Comparison of ENCODE assay signal across 8 cellular contexts in the genomic region with DNA sequence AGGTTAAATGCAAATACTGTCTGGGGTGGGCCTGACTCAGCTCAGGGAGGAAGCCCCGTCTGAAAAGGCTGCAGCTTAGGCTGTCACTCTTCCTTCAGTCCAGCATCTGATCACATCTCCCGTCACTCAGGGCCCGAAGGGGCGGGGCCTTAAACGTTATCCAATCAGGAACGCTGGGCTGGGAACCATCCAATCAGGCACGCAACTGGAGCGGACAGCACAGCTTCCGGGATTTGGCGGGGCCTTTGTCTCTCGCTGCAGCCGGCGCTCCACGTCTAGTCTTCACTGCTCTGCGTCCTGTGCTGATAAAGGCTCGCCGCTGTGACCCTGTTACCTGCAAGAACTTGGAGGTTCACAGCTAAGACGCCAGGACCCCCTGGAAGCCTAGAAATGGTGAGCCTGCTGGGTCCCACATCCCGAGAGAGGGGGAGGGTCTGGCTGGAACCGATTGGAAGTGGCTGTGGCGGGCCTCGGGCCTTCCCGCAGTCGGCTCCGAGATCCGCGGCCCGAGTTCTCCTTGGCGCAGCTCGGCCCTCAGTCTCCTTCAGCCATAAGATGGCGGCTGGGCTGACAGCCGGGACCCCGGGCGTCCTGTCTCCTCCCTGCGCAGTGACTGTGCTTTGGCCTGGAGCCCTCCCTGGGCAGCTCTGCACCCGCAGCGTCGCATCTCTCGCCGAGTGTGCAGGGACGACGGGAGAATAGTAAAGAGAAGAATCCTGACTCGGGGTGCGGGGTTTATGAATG. TPM values are rescaled to one million over a fixed set of nuclear protein-coding genes. Genes with fewer than 3 reads are reported as not detected.
DNase-seq lines count a peak whose midpoint lies in the region; TF ChIP-seq lines count a peak whose summit lies in the region.

A gene (plus strand): TSS at position 248 of the 744 bp plus-strand sequence. CDS start 143 bp downstream, at position 391.

- no peaks in the 10 kb centered on the region for H4K20me1 ChIP-seq in MM.1S (ENCODE audit: insufficient read depth, low read length)
- no peaks in the 10 kb centered on the region for H4K20me1 ChIP-seq in neural cell (ENCODE audit: insufficient read depth)

- H3K4me3 ChIP-seq in HAP-1 (peak within 1 kb of the TSS; percentile 84), MM.1S (ENCODE audit: low read length) (peak within 1 kb of the TSS; percentile 91), fibroblast of villous mesenchyme (ENCODE audit: low read depth, low read length) (peak within 1 kb of the TSS; percentile 95), neural cell (ENCODE audit: low read length) (peak within 1 kb of the TSS; percentile 81), stomach (peak within 1 kb of the TSS; percentile 77 to 94 (median 86))

- peak; percentile 57 for TF ChIP-seq EP300 in neural cell (conservative IDR thresholded peaks at IDR 0.05; ENCODE audit: poor library complexity, severe bottlenecking)
- TF ChIP-seq EP300 in stomach (IDR thresholded peaks at IDR 0.05) = no peak

- peak within 1 kb of the TSS; percentile 90 for H3K9ac ChIP-seq in ES-I3 (ENCODE audit: low read depth, low read length)
- H3K9ac ChIP-seq in MM.1S (ENCODE audit: low read length) = peak within 1 kb of the TSS; percentile 86
- H3K9ac ChIP-seq in neural cell (ENCODE audit: low read length) = peak within 1 kb of the TSS; percentile 85

- peak in 2 of 4 donors; percentile 86 to 92 for TF ChIP-seq POLR2A in stomach (IDR thresholded peaks at IDR 0.05)

- H3F3A ChIP-seq in MM.1S (ENCODE audit: insufficient read depth, low read length) (no peaks in the 10 kb centered on the region; the same call in 1 of the 2 replicates), neural cell (ENCODE audit: insufficient read depth, low read length, poor library complexity, severe bottlenecking) (peaks cover 3% of the 10 kb centered on the region)

- WGBS in stomach, 5 donors = 0% methylated on average over 40 to 44 of the region's 44 CpGs

- H3K36me3 ChIP-seq in ES-I3 (ENCODE audit: insufficient read depth, low read length) (0 out of 2 replicates have a peak, but pooled peaks cover 6% of the 10 kb centered on the region), HAP-1 (replicated peaks) (peaks cover 15% of the 10 kb centered on the region), MM.1S (replicated peaks; ENCODE audit: insufficient read depth, low read length) (no peaks in the 10 kb centered on the region), neural cell (ENCODE audit: insufficient read depth, low read length) (no peaks in the 10 kb centered on the region), stomach (peaks cover 0 to 10% (median 3%) of the 10 kb centered on the region in 4 donors)

- H3K9me3 ChIP-seq in ES-I3 (ENCODE audit: control insufficient read depth, insufficient read depth, low read length) (no peaks in the 10 kb centered on the region), HAP-1 (no peaks in the 10 kb centered on the region), MM.1S (replicated peaks; ENCODE audit: insufficient read depth, low read length) (no peaks in the 10 kb centered on the region), neural cell (ENCODE audit: low read length) (no peaks in the 10 kb centered on the region), stomach (no peaks in the 10 kb centered on the region)

- H3K79me2 ChIP-seq in MM.1S (ENCODE audit: low read length) = peaks cover 50% of the 10 kb centered on the region
- peaks cover 37% of the 10 kb centered on the region for H3K79me2 ChIP-seq in neural cell (replicated peaks; ENCODE audit: insufficient read depth, low read length)

- intact Hi-C loops in stomach (cut with DNase I; ENCODE audit: low total_unique reads) = no loop called here

- H3K4me2 ChIP-seq in MM.1S (ENCODE audit: low read depth, low read length) = peak within 1 kb of the TSS; percentile 58
- H3K4me2 ChIP-seq in neural cell (ENCODE audit: low read length) = peak within 1 kb of the TSS; percentile 79

- DNase-seq in HAP-1 (ENCODE audit: low spot score in 2 of 2) = peak; percentile 98 to 99
- peak; percentile 99 for DNase-seq in MM.1S
- peak; percentile 68 for DNase-seq in SIG-M5 (lab: John Stamatoyannopoulos, UW)
- peak; percentile 96 for DNase-seq in activated gamma-delta T cell treated with Interleukin-2 at 50 U/mL for 16 hours
- DNase-seq in fibroblast of villous mesenchyme (ENCODE audit: low read depth) = peak; percentile 95
- DNase-seq in stomach = peak; percentile 98

- in situ Hi-C loops in HAP-1 (cut with MboI; ENCODE audit: low sequenced_read_pairs) = no loop called here

- H2AFZ ChIP-seq in MM.1S (ENCODE audit: low read length) = peak within 1 kb of the TSS; percentile 83
- peak within 1 kb of the TSS; percentile 66 for H2AFZ ChIP-seq in neural cell (ENCODE audit: low read depth, low read length)

- TF ChIP-seq CTCF in MM.1S (IDR thresholded peaks at IDR 0.05; ENCODE audit: low read length) = no peak
- no peak for TF ChIP-seq CTCF in fibroblast of villous mesenchyme (IDR thresholded peaks at IDR 0.05; ENCODE audit: insufficient read depth, low read depth, low read length)
- TF ChIP-seq CTCF in neural cell (IDR thresholded peaks at IDR 0.05; ENCODE audit: poor library complexity, severe bottlenecking) = no peak
- TF ChIP-seq CTCF in stomach (IDR thresholded peaks at IDR 0.05) = no peak

- H3K27me3 ChIP-seq in HAP-1 (ENCODE audit: low read depth) = no peaks in the 10 kb centered on the region
- H3K27me3 ChIP-seq in MM.1S (replicated peaks; ENCODE audit: insufficient read depth, low read length) = no peaks in the 10 kb centered on the region
- H3K27me3 ChIP-seq in neural cell (ENCODE audit: insufficient read depth, low read depth, low read length) = no peaks in the 10 kb centered on the region
- H3K27me3 ChIP-seq in stomach = no peaks in the 10 kb centered on the region

- no peaks in the 10 kb centered on the region for H3K4me1 ChIP-seq in ES-I3 (ENCODE audit: insufficient read depth, low read length)
- peaks cover 7% of the 10 kb centered on the region for H3K4me1 ChIP-seq in HAP-1
- H3K4me1 ChIP-seq in MM.1S (ENCODE audit: low read length) = no peaks in the 10 kb centered on the region; the same call in 1 of the 2 replicates
- peaks cover 12 to 37% (median 21%) of the 10 kb centered on the region in 4 donors for H3K4me1 ChIP-seq in stomach

- H3K27ac ChIP-seq in MM.1S (ENCODE audit: low read length) = peak within 1 kb of the TSS; percentile 81
- peak within 1 kb of the TSS; percentile 86 for H3K27ac ChIP-seq in neural cell (ENCODE audit: low read length)
- peak within 1 kb of the TSS; percentile 86 to 94 (median 90) for H3K27ac ChIP-seq in stomach

- H3K9me2 ChIP-seq in MM.1S (replicated peaks; ENCODE audit: insufficient read depth, low read length) = no peaks in the 10 kb centered on the region
- H3K9me2 ChIP-seq in neural cell (ENCODE audit: insufficient read depth, low read length) = no peaks in the 10 kb centered on the region

- TF ChIP-seq RAD21 in neural cell (conservative IDR thresholded peaks at IDR 0.05) = no peak

TF ChIP-seq in neural cell, 6 proteins besides CTCF, POLR2A, EP300 and RAD21:
- TF ChIP-seq, protein P1, sequence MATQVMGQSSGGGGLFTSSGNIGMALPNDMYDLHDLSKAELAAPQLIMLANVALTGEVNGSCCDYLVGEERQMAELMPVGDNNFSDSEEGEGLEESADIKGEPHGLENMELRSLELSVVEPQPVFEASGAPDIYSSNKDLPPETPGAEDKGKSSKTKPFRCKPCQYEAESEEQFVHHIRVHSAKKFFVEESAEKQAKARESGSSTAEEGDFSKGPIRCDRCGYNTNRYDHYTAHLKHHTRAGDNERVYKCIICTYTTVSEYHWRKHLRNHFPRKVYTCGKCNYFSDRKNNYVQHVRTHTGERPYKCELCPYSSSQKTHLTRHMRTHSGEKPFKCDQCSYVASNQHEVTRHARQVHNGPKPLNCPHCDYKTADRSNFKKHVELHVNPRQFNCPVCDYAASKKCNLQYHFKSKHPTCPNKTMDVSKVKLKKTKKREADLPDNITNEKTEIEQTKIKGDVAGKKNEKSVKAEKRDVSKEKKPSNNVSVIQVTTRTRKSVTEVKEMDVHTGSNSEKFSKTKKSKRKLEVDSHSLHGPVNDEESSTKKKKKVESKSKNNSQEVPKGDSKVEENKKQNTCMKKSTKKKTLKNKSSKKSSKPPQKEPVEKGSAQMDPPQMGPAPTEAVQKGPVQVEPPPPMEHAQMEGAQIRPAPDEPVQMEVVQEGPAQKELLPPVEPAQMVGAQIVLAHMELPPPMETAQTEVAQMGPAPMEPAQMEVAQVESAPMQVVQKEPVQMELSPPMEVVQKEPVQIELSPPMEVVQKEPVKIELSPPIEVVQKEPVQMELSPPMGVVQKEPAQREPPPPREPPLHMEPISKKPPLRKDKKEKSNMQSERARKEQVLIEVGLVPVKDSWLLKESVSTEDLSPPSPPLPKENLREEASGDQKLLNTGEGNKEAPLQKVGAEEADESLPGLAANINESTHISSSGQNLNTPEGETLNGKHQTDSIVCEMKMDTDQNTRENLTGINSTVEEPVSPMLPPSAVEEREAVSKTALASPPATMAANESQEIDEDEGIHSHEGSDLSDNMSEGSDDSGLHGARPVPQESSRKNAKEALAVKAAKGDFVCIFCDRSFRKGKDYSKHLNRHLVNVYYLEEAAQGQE (IDR thresholded peaks at IDR 0.05; ENCODE audit: borderline replicate concordance) = peak; percentile 87
- TF ChIP-seq TAF1 (IDR thresholded peaks at IDR 0.05; ENCODE audit: low read depth) = peak; percentile 86
- TF ChIP-seq MXI1 (conservative IDR thresholded peaks at IDR 0.05; ENCODE audit: poor library complexity, severe bottlenecking) = peak; percentile 98
- no peak for TF ChIP-seq EZH2 (IDR thresholded peaks at IDR 0.05; ENCODE audit: borderline replicate concordance, insufficient read depth, low read length, poor library complexity, severe bottlenecking)
- TF ChIP-seq SMC3 (conservative IDR thresholded peaks at IDR 0.05; ENCODE audit: poor library complexity) = no peak
- TF ChIP-seq POLR2AphosphoS5 (IDR thresholded peaks at IDR 0.05) = peak; percentile 96

RNA-seq across cellular contexts. Expression of the gene that starts here (rescaled TPM):
- total RNA-seq in fibroblast of villous mesenchyme = 5.8 and 9.9 TPM in 2 replicates
- 23.2 and 24.8 TPM in 2 replicates for polyA plus RNA-seq in neural cell
- 55.3 and 67.1 TPM in 2 replicates for polyA minus RNA-seq in neural cell
- total RNA-seq in stomach = 10 to 100 TPM in 3 of 5 donors, 1 to 10 TPM in 2; 1.2 to 19.2 (median 13.2) TPM
- polyA plus RNA-seq in stomach = 1 to 10 TPM; 2.8 to 5.8 (median 2.9) TPM

Comparison
In these comparisons a context has a peak if more than half of its experiments do, and no peak if none do; other contexts are left out.
1. Peak in every context shown above with its lines: DNase-seq, H3K4me3 ChIP-seq and H3K27ac ChIP-seq.